ENCODE assay signal across 12 cellular contexts in the genomic region with DNA sequence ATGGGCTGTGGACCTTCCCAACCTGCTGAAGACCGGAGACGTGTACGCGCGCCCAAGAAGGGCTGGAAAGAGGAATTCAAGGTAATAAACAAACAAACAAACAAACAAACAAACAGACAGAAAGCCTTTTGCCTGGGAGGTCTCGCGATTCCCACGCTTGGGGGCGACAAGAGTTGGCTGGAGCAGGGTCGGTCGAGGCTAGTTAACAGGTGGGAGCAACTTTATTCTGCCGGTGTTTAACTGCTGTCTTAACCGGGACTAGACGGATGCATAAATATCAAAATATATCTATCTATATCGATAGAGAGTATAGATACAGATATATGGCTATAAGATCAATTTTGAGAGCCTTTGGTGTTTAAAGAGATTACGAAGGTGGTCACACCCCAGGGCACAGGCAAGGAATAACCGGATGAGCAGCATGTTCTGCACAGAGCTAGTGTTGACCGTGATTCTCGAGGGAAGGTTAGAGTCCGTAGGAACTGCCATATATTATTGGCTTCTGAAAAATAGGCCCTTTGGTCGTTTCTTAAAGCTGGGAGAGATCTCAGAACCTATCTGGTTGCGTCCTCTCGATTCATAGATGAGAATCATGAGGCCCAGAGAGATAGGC. TPM values are rescaled to one million over a fixed set of nuclear protein-coding genes. Genes with fewer than 3 reads are reported as not detected.
A peak's percentile ranks its signal among the peaks of the same experiment; 100 is the strongest.
DNase-seq lines count a peak whose midpoint lies in the region; ATAC-seq and TF ChIP-seq lines count a peak whose summit lies in the region.
"Had no signal": no experiment of that assay in that cellular context is flagged by ENCODE, and none has a peak within 500 bp of the region (broad histone marks: within the 10 kb centered on the region; RNA-seq: fewer than 3 reads in every experiment).

No MANE protein-coding gene starts in this region.

- TF ChIP-seq CTCF in HCT116 (IDR thresholded peaks at IDR 0.05 in 2 of 3, conservative IDR thresholded peaks at IDR 0.05 in 1 of 3; ENCODE audit: borderline replicate concordance in 1 of 3, insufficient read depth in 1 of 3, low read depth in 2 of 3, low read length in 2 of 3) (no peak), gastrocnemius medialis (IDR thresholded peaks at IDR 0.05 in 4 of 5, conservative IDR thresholded peaks at IDR 0.05 in 1 of 5) (no peak)

- RAD21 ChIA-PET in HCT116 (lab: Charles Lee; ENCODE audit: low non-redundant PET in 1 of 2, low total read pairs in 2 of 2, uncharacterized antibody in 2 of 2, unreplicated experiment in 2 of 2) = no interaction called here

- TF ChIP-seq POLR2A in HCT116 (IDR thresholded peaks at IDR 0.05; ENCODE audit: borderline replicate concordance, extremely low read depth, insufficient read depth, insufficient read length) (no peak), gastrocnemius medialis (IDR thresholded peaks at IDR 0.05) (no peak)

- H3K4me2 ChIP-seq in HCT116 (ENCODE audit: low read length) = peak overlapping the region; percentile 77

- H2AFZ ChIP-seq in HCT116 (ENCODE audit: low read depth, low read length, poor library complexity, severe bottlenecking) = no peak overlapping the region

- H3K4me1 ChIP-seq in HCT116 (ENCODE audit: control insufficient read depth in 1 of 2, insufficient read depth in 2 of 2, low read length in 2 of 2) (no peaks in the 10 kb centered on the region), iPS-15b (ENCODE audit: control insufficient read depth, insufficient read depth, low read length) (no peaks in the 10 kb centered on the region), gastrocnemius medialis (no peaks in the 10 kb centered on the region)

- POLR2A ChIA-PET in HCT116 (lab: Charles Lee) = interaction anchor here (0.6 kb wide), 1 partner anchor 431 kb away, joined by 3 read pairs; no protein-coding TSS in a partner anchor

- CTCF ChIA-PET in HCT116 (lab: Charles Lee) = no interaction called here

- in situ Hi-C loops in gastrocnemius medialis (cut with MboI; ENCODE audit: low sequenced_read_pairs in 4 of 4) = no loop called here

- H3K36me3 Mint-ChIP-seq in activated naive CD8-positive, alpha-beta T cell treated with anti-CD3 and anti-CD28 coated beads, Interleukin-2, amount 50 U/mL, for 24 hours (ENCODE audit: low read depth) = no peaks in the 10 kb centered on the region

- H3K4me3 Mint-ChIP-seq in activated naive CD8-positive, alpha-beta T cell treated with anti-CD3 and anti-CD28 coated beads, Interleukin-2, amount 50 U/mL, for 24 hours = peak overlapping the region; percentile 64

- H3K79me2 ChIP-seq in HCT116 (ENCODE audit: insufficient read depth, low read length) = no peaks in the 10 kb centered on the region

- no TSS peak for BruUV-seq in HCT116 (replicated peaks; lab: Mats Ljungman, UMichigan)

- H3K36me3 ChIP-seq in HCT116 (ENCODE audit: control insufficient read depth in 1 of 2, insufficient read depth in 2 of 2, low read length in 2 of 2) (no peaks in the 10 kb centered on the region), iPS-15b (ENCODE audit: control insufficient read depth, insufficient read depth, low read length) (no peaks in the 10 kb centered on the region), gastrocnemius medialis (no peaks in the 10 kb centered on the region)
- H3K36me3 ChIP-seq: gastroesophageal sphincter had no signal

- H3K4me3 ChIP-seq in HCT116 (replicated peaks in 1 of 2; ENCODE audit: low read depth in 1 of 2, low read length in 2 of 2) (peak overlapping the region; percentile 18 to 55), iPS-15b (ENCODE audit: low read depth, low read length) (peak overlapping the region; percentile 68), gastrocnemius medialis (peak overlapping the region; percentile 35 to 51 (median 39))

- H3K27ac ChIP-seq in HCT116 (ENCODE audit: low read depth, low read length) (no peak overlapping the region), gastrocnemius medialis (no peak overlapping the region)
- H3K27ac ChIP-seq: gastroesophageal sphincter had no signal

- H3K9me3 ChIP-seq in HCT116 (ENCODE audit: control insufficient read depth in 1 of 2, insufficient read depth in 1 of 2, low read depth in 1 of 2, low read length in 2 of 2) (no peaks in the 10 kb centered on the region), iPS-15b (ENCODE audit: control insufficient read depth, insufficient read depth, low read length) (no peaks in the 10 kb centered on the region), gastrocnemius medialis (no peaks in the 10 kb centered on the region)
- H3K9me3 ChIP-seq: gastroesophageal sphincter had no signal

- no peaks in the 10 kb centered on the region for H3K9me3 Mint-ChIP-seq in activated naive CD8-positive, alpha-beta T cell treated with anti-CD3 and anti-CD28 coated beads, Interleukin-2, amount 50 U/mL, for 24 hours

- no peak overlapping the region for H3K27ac Mint-ChIP-seq in activated naive CD8-positive, alpha-beta T cell treated with anti-CD3 and anti-CD28 coated beads, Interleukin-2, amount 50 U/mL, for 24 hours

- no peak for DNase-seq in HCT116 (ENCODE audit: low read depth, low spot score)
- DNase-seq in activated naive CD8-positive, alpha-beta T cell treated with anti-CD3 and anti-CD28 coated beads, Interleukin-2, amount 50 U/mL, for 24 hours = no peak
- no peak for DNase-seq in gastrocnemius medialis
- DNase-seq in stimulated activated CD4-positive, alpha-beta T cell treated with anti-CD3 and anti-CD28 coated beads, Interleukin-15, amount 100 ng/mL, for 24 hours = no peak
- DNase-seq in central memory CD4-positive, alpha-beta T cell = no peak
- DNase-seq in HuH-7.5 (ENCODE audit: low spot score) = no peak
- DNase-seq: activated gamma-delta T cell treated with Interleukin-2 at 50 U/mL for 16 hours had no signal

- peaks cover 57% of the 10 kb centered on the region for H3K27me3 Mint-ChIP-seq in activated naive CD8-positive, alpha-beta T cell treated with anti-CD3 and anti-CD28 coated beads, Interleukin-2, amount 50 U/mL, for 24 hours

- TF ChIP-seq RAD21 in HCT116 (IDR thresholded peaks at IDR 0.05; ENCODE audit: low read depth) = no peak

- H3K9me2 ChIP-seq in HCT116 (ENCODE audit: insufficient read depth) = no peaks in the 10 kb centered on the region

- H3K4me1 Mint-ChIP-seq in activated naive CD8-positive, alpha-beta T cell treated with anti-CD3 and anti-CD28 coated beads, Interleukin-2, amount 50 U/mL, for 24 hours = peaks cover 7% of the 10 kb centered on the region

- H4K20me1 ChIP-seq in HCT116 (ENCODE audit: insufficient read depth) = no peaks in the 10 kb centered on the region

- H3K27me3 ChIP-seq in HCT116 (ENCODE audit: insufficient read depth, low read length) (no peaks in the 10 kb centered on the region), iPS-15b (ENCODE audit: control insufficient read depth, insufficient read depth, low read length) (peaks cover 40% of the 10 kb centered on the region), gastrocnemius medialis (peaks cover 0 to 11% (median 0%) of the 10 kb centered on the region in 3 donors)

- no peak for ATAC-seq in HCT116
- ATAC-seq in activated naive CD8-positive, alpha-beta T cell treated with anti-CD3 and anti-CD28 coated beads, Interleukin-2, amount 50 U/mL, for 24 hours = no peak
- no peak for ATAC-seq in gastrocnemius medialis
- no peak for ATAC-seq in HG03439 (IDR thresholded peaks at IDR 0.05; ENCODE audit: unreplicated experiment)
- ATAC-seq: sciatic nerve had no signal

- intact Hi-C loops in HCT116 (cut with micrococcal nuclease) = no loop called here
- intact Hi-C loops in gastrocnemius medialis (cut with DNase I; ENCODE audit: low total_unique reads) = no loop called here

- H3K9ac ChIP-seq in HCT116 (ENCODE audit: low read length) (peak overlapping the region; percentile 25), iPS-15b (ENCODE audit: low read depth, low read length) (peak overlapping the region; percentile 60)

TF ChIP-seq in HCT116, 20 proteins besides CTCF, POLR2A, EP300 and RAD21 (continues in another document):
- TF ChIP-seq ELF1 (IDR thresholded peaks at IDR 0.05; ENCODE audit: borderline replicate concordance, low read depth) = no peak
- TF ChIP-seq, protein P1, sequence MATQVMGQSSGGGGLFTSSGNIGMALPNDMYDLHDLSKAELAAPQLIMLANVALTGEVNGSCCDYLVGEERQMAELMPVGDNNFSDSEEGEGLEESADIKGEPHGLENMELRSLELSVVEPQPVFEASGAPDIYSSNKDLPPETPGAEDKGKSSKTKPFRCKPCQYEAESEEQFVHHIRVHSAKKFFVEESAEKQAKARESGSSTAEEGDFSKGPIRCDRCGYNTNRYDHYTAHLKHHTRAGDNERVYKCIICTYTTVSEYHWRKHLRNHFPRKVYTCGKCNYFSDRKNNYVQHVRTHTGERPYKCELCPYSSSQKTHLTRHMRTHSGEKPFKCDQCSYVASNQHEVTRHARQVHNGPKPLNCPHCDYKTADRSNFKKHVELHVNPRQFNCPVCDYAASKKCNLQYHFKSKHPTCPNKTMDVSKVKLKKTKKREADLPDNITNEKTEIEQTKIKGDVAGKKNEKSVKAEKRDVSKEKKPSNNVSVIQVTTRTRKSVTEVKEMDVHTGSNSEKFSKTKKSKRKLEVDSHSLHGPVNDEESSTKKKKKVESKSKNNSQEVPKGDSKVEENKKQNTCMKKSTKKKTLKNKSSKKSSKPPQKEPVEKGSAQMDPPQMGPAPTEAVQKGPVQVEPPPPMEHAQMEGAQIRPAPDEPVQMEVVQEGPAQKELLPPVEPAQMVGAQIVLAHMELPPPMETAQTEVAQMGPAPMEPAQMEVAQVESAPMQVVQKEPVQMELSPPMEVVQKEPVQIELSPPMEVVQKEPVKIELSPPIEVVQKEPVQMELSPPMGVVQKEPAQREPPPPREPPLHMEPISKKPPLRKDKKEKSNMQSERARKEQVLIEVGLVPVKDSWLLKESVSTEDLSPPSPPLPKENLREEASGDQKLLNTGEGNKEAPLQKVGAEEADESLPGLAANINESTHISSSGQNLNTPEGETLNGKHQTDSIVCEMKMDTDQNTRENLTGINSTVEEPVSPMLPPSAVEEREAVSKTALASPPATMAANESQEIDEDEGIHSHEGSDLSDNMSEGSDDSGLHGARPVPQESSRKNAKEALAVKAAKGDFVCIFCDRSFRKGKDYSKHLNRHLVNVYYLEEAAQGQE (IDR thresholded peaks at IDR 0.05; ENCODE audit: low read depth) = no peak
- no peak for TF ChIP-seq ZNF274 (IDR thresholded peaks at IDR 0.05; ENCODE audit: low read depth, low read length)
- no peak for TF ChIP-seq EZH2phosphoT487 (IDR thresholded peaks at IDR 0.05; ENCODE audit: borderline replicate concordance)
- no peak for TF ChIP-seq ATF3 (IDR thresholded peaks at IDR 0.05)
- TF ChIP-seq POLR2AphosphoS5 (IDR thresholded peaks at IDR 0.05; ENCODE audit: low read depth, low read length) = no peak
- no peak for TF ChIP-seq EZH2 (IDR thresholded peaks at IDR 0.05)
- TF ChIP-seq JUND (IDR thresholded peaks at IDR 0.05) = no peak
- no peak for TF ChIP-seq CBX3 (IDR thresholded peaks at IDR 0.05; ENCODE audit: low read depth)
- TF ChIP-seq ZFX (IDR thresholded peaks at IDR 0.05) = no peak
- TF ChIP-seq FOSL1 (IDR thresholded peaks at IDR 0.05; ENCODE audit: low read depth) = no peak

RNA-seq across cellular contexts. Expression of gene STMND1, which starts 0.5 kb away (rescaled TPM):
- total RNA-seq in HCT116 (2021; ENCODE audit: unreplicated experiment) (not detected), gastrocnemius medialis (not detected)
- 0.13 TPM in 1 of 2 replicates, not detected in the other for polyA plus RNA-seq in HCT116 (2012)
- total RNA-seq: gastroesophageal sphincter; T-helper 2 cell treated with Interferon-gamma antibody and Interleukin-4, amounts not matched to agents 100 ng/mL and 5 ng/mL, for 36 hours had no signal
